Comparison of ENCODE assay signal across 29 cellular contexts in the genomic region with DNA sequence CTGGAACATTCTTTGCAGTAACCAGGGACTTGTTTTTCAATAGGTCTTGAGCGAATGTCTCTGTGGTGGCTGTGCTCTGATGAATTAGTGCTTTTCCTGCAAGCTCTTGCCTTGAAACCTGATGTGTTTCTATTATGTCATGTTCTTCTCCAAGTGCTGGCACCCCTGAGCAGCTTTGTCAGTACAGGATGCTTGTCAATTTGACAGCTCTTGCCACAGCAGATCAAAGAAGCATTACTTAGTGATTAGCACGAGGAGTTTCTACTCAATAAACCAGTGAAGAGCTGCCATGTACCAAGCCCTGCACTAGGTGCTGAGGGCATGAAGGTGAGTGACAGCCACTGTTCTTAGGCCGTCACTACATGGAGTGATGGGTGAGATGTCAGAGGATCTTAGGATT.
"Had no signal": no experiment of that assay in that cellular context is flagged by ENCODE, and none has a peak within 500 bp of the region (broad histone marks: within the 10 kb centered on the region; RNA-seq: fewer than 3 reads in every experiment).

No MANE protein-coding gene starts in this region.

- H3K27me3 ChIP-seq: adrenal gland, ascending aorta, body of pancreas, brain microvascular endothelial cell, breast epithelium, cardiac muscle cell had no signal

- FAIRE-seq: astrocyte had no signal

- H3K4me3 ChIP-seq: adrenal gland, ascending aorta, body of pancreas, breast epithelium, cardiac muscle cell had no signal

- H3K4me1 ChIP-seq: adrenal gland, ascending aorta, body of pancreas, breast epithelium had no signal

- H3K9me3 ChIP-seq: adrenal gland, ascending aorta, breast epithelium had no signal

- DNase-seq: activated effector memory CD4-positive, alpha-beta T cell treated with anti-CD3 and anti-CD28 coated beads, Interleukin-2, amount 50 U/mL, for 16 hours; activated effector memory CD4-positive, alpha-beta T cell treated with Interleukin-2 at 50 U/mL for 16 hours; activated gamma-delta T cell; activated gamma-delta T cell treated with Interleukin-2 at 50 U/mL for 16 hours; activated naive CD4-positive, alpha-beta T cell; activated naive CD4-positive, alpha-beta T cell treated with anti-CD3 and anti-CD28 coated beads for 36 hours; activated naive CD4-positive, alpha-beta T cell treated with anti-CD3 and anti-CD28 coated beads, Interleukin-2, amount 10 ng/mL, durations not matched to agents 7 days and 5 days; activated naive CD4-positive, alpha-beta T cell treated with anti-CD3 and anti-CD28 coated beads, Interleukin-2, amount 50 U/mL, for 16 hours; activated naive CD4-positive, alpha-beta T cell treated with Interleukin-2 at 50 U/mL for 16 hours; activated naive CD8-positive, alpha-beta T cell treated with anti-CD3 and anti-CD28 coated beads for 36 hours; activated naive CD8-positive, alpha-beta T cell treated with anti-CD3 and anti-CD28 coated beads, Interleukin-2, amount 10 ng/mL, durations not matched to agents 7 days and 5 days; activated naive CD8-positive, alpha-beta T cell treated with anti-CD3 and anti-CD28 coated beads, Interleukin-2, amount 50 U/mL, for 24 hours; activated T-cell treated with anti-CD3 and anti-CD28 coated beads for 4 hours; activated T-cell treated with anti-CD3 and anti-CD28 coated beads, Interleukin-2, amount 50 U/mL, for 1 hour; activated T-cell treated with anti-CD3 and anti-CD28 coated beads, Interleukin-2, amount 50 U/mL, for 24 hours; activated T-cell treated with anti-CD3 and anti-CD28 coated beads, Interleukin-2, amount 50 U/mL, for 4 hours; activated T-cell treated with anti-CD3 and anti-CD28 coated beads, Interleukin-2, amount 50 U/mL, for 48 hours; activated T-cell treated with anti-CD3 and anti-CD28 coated beads, Interleukin-2, amount 50 U/mL, for 72 hours; adrenal gland; amniotic stem cell; aorta; body of pancreas; brain microvascular endothelial cell; central memory CD4-positive, alpha-beta T cell; cerebellar nuclear complex had no signal

- H3K36me3 ChIP-seq: adrenal gland, ascending aorta, brain microvascular endothelial cell, breast epithelium, cardiac muscle cell had no signal

- H3K27ac ChIP-seq: adrenal gland, ascending aorta, body of pancreas, brain microvascular endothelial cell, breast epithelium, cardiac muscle cell had no signal
